In the genomic region with DNA sequence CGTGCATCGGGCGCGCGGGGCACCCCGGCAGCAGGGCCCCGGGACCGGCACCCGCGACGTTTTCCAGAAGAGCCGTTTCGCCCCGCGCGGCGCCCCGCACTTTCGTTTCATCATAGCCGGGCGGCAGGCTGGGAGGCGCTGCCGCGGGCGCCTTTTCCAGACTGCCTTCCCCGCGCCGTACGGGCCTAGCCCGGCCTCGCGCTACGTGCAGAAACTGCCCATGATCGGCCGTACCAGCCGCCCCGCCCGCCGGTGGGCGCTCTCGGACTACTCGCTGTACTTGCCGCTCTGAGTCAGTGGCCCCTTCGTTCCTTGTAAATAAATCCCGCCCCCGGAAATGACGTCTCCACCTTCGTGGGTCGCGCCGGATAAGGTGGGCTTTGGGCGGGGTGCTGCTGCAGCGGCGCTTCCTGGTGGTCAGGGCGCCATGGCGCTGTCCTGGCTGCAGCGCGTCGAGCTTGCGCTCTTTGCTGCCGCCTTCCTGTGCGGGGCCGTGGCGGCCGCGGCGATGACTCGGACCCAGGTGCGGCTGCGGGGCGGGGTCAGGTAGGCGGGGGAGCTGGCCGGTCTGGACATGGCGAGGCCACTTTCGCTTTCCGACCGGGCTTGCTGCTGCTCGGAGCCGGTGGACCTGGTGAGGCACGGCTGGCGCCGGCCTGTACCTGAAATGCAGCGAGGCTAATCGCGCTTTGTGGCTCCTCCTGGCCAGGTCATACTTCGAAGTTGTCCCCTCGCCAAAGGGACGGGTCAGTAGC, we compare ENCODE assay signal across 1 cellular context.
TF ChIP-seq lines count a peak whose summit lies in the region.

A gene with protein sequence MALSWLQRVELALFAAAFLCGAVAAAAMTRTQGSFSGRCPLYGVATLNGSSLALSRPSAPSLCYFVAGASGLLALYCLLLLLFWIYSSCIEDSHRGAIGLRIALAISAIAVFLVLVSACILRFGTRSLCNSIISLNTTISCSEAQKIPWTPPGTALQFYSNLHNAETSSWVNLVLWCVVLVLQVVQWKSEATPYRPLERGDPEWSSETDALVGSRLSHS (plus strand): TSS at position 398 of the 755 bp plus-strand sequence. CDS start 30 bp downstream, at position 428.

TF ChIP-seq in HepG2, 621 proteins besides CTCF, POLR2A, EP300 and RAD21 (continued from another document and continues in another):
- TF ChIP-seq, protein P1, sequence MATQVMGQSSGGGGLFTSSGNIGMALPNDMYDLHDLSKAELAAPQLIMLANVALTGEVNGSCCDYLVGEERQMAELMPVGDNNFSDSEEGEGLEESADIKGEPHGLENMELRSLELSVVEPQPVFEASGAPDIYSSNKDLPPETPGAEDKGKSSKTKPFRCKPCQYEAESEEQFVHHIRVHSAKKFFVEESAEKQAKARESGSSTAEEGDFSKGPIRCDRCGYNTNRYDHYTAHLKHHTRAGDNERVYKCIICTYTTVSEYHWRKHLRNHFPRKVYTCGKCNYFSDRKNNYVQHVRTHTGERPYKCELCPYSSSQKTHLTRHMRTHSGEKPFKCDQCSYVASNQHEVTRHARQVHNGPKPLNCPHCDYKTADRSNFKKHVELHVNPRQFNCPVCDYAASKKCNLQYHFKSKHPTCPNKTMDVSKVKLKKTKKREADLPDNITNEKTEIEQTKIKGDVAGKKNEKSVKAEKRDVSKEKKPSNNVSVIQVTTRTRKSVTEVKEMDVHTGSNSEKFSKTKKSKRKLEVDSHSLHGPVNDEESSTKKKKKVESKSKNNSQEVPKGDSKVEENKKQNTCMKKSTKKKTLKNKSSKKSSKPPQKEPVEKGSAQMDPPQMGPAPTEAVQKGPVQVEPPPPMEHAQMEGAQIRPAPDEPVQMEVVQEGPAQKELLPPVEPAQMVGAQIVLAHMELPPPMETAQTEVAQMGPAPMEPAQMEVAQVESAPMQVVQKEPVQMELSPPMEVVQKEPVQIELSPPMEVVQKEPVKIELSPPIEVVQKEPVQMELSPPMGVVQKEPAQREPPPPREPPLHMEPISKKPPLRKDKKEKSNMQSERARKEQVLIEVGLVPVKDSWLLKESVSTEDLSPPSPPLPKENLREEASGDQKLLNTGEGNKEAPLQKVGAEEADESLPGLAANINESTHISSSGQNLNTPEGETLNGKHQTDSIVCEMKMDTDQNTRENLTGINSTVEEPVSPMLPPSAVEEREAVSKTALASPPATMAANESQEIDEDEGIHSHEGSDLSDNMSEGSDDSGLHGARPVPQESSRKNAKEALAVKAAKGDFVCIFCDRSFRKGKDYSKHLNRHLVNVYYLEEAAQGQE (IDR thresholded peaks at IDR 0.05; ENCODE audit: borderline replicate concordance in 1 of 2, low read depth in 1 of 2, low read length in 2 of 2): peak in 1 of 2 experiments; percentile 41; a peak in 1 of 4 replicates
- TF ChIP-seq ZNF556 (CRISPR knock-in tag; IDR thresholded peaks at IDR 0.05; ENCODE audit: borderline replicate concordance) (peak; percentile 94), ZNF644 (CRISPR knock-in tag; IDR thresholded peaks at IDR 0.05; ENCODE audit: low read depth) (no peak), ZNF292 (CRISPR knock-in tag; IDR thresholded peaks at IDR 0.05; ENCODE audit: borderline replicate concordance, low read depth) (no peak), SCMH1 (CRISPR knock-in tag; IDR thresholded peaks at IDR 0.05; ENCODE audit: borderline replicate concordance) (no peak), RFXAP (CRISPR knock-in tag; IDR thresholded peaks at IDR 0.05; ENCODE audit: borderline replicate concordance) (no peak), CC2D1A (CRISPR knock-in tag; IDR thresholded peaks at IDR 0.05) (no peak), BCL6 (CRISPR knock-in tag; IDR thresholded peaks at IDR 0.05) (peak; percentile 61; the same call in 1 of the 2 replicates), MTF2 (CRISPR knock-in tag; IDR thresholded peaks at IDR 0.05; ENCODE audit: borderline replicate concordance) (0 out of 2 replicates have a peak, but pooled peaks have one; percentile 84), PRMT3 (CRISPR knock-in tag; IDR thresholded peaks at IDR 0.05; ENCODE audit: borderline replicate concordance, low read depth) (peak; percentile 96; the same call in 1 of the 2 replicates), ZNF563 (CRISPR knock-in tag; IDR thresholded peaks at IDR 0.05) (peak; percentile 90; the same call in 1 of the 2 replicates), ZNF546 (CRISPR knock-in tag; conservative IDR thresholded peaks at IDR 0.05) (0 out of 2 replicates have a peak, but pooled peaks have one; percentile 33), FIP1L1 (IDR thresholded peaks at IDR 0.05; ENCODE audit: borderline replicate concordance, insufficient read depth, low read depth, low read length) (0 out of 2 replicates have a peak, but pooled peaks have one; percentile 75), ZNF501 (CRISPR knock-in tag; IDR thresholded peaks at IDR 0.05) (peak; percentile 97), SIX1 (CRISPR knock-in tag; IDR thresholded peaks at IDR 0.05; ENCODE audit: borderline replicate concordance) (no peak), ZIK1 (CRISPR knock-in tag; IDR thresholded peaks at IDR 0.05; ENCODE audit: borderline replicate concordance, low read depth) (peak; percentile 81; the same call in 1 of the 2 replicates), ZNF616 (CRISPR knock-in tag; IDR thresholded peaks at IDR 0.05; ENCODE audit: low read depth) (no peak; the same call in 1 of the 2 replicates), ZEB1 (IDR thresholded peaks at IDR 0.05; ENCODE audit: insufficient replicate concordance, low read depth) (no peak)
- TF ChIP-seq, protein P2, sequence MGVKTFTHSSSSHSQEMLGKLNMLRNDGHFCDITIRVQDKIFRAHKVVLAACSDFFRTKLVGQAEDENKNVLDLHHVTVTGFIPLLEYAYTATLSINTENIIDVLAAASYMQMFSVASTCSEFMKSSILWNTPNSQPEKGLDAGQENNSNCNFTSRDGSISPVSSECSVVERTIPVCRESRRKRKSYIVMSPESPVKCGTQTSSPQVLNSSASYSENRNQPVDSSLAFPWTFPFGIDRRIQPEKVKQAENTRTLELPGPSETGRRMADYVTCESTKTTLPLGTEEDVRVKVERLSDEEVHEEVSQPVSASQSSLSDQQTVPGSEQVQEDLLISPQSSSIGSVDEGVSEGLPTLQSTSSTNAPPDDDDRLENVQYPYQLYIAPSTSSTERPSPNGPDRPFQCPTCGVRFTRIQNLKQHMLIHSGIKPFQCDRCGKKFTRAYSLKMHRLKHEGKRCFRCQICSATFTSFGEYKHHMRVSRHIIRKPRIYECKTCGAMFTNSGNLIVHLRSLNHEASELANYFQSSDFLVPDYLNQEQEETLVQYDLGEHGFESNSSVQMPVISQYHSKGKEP (CRISPR knock-in tag; IDR thresholded peaks at IDR 0.05): peak; percentile 90; the same call in 1 of the 2 replicates
- TF ChIP-seq, protein P3, sequence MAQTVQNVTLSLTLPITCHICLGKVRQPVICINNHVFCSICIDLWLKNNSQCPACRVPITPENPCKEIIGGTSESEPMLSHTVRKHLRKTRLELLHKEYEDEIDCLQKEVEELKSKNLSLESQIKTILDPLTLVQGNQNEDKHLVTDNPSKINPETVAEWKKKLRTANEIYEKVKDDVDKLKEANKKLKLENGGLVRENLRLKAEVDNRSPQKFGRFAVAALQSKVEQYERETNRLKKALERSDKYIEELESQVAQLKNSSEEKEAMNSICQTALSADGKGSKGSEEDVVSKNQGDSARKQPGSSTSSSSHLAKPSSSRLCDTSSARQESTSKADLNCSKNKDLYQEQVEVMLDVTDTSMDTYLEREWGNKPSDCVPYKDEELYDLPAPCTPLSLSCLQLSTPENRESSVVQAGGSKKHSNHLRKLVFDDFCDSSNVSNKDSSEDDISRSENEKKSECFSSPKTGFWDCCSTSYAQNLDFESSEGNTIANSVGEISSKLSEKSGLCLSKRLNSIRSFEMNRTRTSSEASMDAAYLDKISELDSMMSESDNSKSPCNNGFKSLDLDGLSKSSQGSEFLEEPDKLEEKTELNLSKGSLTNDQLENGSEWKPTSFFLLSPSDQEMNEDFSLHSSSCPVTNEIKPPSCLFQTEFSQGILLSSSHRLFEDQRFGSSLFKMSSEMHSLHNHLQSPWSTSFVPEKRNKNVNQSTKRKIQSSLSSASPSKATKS (CRISPR knock-in tag; IDR thresholded peaks at IDR 0.05): no peak
- TF ChIP-seq, protein P4, sequence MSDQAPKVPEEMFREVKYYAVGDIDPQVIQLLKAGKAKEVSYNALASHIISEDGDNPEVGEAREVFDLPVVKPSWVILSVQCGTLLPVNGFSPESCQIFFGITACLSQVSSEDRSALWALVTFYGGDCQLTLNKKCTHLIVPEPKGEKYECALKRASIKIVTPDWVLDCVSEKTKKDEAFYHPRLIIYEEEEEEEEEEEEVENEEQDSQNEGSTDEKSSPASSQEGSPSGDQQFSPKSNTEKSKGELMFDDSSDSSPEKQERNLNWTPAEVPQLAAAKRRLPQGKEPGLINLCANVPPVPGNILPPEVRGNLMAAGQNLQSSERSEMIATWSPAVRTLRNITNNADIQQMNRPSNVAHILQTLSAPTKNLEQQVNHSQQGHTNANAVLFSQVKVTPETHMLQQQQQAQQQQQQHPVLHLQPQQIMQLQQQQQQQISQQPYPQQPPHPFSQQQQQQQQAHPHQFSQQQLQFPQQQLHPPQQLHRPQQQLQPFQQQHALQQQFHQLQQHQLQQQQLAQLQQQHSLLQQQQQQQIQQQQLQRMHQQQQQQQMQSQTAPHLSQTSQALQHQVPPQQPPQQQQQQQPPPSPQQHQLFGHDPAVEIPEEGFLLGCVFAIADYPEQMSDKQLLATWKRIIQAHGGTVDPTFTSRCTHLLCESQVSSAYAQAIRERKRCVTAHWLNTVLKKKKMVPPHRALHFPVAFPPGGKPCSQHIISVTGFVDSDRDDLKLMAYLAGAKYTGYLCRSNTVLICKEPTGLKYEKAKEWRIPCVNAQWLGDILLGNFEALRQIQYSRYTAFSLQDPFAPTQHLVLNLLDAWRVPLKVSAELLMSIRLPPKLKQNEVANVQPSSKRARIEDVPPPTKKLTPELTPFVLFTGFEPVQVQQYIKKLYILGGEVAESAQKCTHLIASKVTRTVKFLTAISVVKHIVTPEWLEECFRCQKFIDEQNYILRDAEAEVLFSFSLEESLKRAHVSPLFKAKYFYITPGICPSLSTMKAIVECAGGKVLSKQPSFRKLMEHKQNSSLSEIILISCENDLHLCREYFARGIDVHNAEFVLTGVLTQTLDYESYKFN (CRISPR knock-in tag; conservative IDR thresholded peaks at IDR 0.05): peak; percentile 68
- TF ChIP-seq, protein P5, sequence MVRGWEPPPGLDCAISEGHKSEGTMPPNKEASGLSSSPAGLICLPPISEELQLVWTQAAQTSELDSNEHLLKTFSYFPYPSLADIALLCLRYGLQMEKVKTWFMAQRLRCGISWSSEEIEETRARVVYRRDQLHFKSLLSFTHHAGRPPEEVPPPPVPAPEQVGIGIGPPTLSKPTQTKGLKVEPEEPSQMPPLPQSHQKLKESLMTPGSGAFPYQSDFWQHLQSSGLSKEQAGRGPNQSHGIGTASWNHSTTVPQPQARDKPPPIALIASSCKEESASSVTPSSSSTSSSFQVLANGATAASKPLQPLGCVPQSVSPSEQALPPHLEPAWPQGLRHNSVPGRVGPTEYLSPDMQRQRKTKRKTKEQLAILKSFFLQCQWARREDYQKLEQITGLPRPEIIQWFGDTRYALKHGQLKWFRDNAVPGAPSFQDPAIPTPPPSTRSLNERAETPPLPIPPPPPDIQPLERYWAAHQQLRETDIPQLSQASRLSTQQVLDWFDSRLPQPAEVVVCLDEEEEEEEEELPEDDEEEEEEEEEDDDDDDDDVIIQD (CRISPR knock-in tag; IDR thresholded peaks at IDR 0.05; ENCODE audit: low read depth): no peak; the same call in 1 of the 2 replicates
- TF ChIP-seq, protein P6, sequence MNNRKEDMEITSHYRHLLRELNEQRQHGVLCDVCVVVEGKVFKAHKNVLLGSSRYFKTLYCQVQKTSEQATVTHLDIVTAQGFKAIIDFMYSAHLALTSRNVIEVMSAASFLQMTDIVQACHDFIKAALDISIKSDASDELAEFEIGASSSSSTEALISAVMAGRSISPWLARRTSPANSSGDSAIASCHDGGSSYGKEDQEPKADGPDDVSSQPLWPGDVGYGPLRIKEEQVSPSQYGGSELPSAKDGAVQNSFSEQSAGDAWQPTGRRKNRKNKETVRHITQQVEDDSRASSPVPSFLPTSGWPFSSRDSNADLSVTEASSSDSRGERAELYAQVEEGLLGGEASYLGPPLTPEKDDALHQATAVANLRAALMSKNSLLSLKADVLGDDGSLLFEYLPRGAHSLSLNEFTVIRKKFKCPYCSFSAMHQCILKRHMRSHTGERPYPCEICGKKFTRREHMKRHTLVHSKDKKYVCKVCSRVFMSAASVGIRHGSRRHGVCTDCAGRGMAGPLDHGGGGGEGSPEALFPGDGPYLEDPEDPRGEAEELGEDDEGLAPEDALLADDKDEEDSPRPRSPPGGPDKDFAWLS (CRISPR knock-in tag; IDR thresholded peaks at IDR 0.05; ENCODE audit: borderline replicate concordance): no peak
- TF ChIP-seq, protein P7, sequence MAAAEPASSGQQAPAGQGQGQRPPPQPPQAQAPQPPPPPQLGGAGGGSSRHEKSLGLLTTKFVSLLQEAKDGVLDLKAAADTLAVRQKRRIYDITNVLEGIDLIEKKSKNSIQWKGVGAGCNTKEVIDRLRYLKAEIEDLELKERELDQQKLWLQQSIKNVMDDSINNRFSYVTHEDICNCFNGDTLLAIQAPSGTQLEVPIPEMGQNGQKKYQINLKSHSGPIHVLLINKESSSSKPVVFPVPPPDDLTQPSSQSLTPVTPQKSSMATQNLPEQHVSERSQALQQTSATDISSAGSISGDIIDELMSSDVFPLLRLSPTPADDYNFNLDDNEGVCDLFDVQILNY (CRISPR knock-in tag; conservative IDR thresholded peaks at IDR 0.05): peak; percentile 54; the same call in 1 of the 2 replicates
- TF ChIP-seq, protein P8, sequence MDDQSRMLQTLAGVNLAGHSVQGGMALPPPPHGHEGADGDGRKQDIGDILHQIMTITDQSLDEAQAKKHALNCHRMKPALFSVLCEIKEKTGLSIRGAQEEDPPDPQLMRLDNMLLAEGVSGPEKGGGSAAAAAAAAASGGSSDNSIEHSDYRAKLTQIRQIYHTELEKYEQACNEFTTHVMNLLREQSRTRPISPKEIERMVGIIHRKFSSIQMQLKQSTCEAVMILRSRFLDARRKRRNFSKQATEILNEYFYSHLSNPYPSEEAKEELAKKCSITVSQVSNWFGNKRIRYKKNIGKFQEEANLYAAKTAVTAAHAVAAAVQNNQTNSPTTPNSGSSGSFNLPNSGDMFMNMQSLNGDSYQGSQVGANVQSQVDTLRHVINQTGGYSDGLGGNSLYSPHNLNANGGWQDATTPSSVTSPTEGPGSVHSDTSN (CRISPR knock-in tag; IDR thresholded peaks at IDR 0.05; ENCODE audit: borderline replicate concordance): 0 out of 2 replicates have a peak, but pooled peaks have one; percentile 37
